In the genomic region with DNA sequence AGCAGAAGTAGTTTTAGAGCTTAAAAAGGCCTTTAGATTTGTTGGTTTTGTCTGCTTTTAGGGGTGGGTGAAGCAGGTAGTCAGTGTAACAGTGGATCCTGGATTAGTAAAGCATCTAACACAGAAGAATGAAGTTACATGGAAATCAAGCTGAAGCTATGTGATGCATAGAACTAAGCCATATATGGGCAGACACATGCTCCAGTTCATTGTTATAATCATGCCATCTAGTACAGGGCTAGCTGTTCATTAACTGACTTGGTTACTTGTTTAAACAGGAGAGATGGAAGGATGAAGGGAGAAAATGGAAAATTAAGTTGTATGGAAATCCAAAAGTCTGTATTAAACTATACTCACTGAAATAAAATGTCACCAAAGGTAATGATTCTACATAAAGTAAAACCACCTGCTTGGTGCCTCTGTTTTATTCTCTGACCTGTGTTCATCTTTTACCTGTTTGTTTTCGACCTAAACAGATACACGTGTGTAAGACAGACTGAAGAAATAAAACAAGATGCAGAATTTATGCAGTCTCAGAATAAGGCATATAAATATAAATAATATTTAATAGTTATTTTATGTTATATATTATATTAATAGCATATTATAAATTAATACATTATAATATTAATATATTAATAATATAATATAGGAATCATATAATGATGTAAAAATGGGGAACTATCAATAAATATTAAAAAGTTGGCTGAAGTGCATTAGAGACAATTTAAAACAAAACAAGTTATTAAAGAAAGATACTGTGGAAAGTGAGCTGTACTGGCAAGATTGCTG, we compare ENCODE assay signal across 19 cellular contexts. TPM values are rescaled to one million over a fixed set of nuclear protein-coding genes. Genes with fewer than 3 reads are reported as not detected.
DNase-seq lines count a peak whose midpoint lies in the region; ATAC-seq, FAIRE-seq and TF ChIP-seq lines count a peak whose summit lies in the region.
"Had no signal": no experiment of that assay in that cellular context is flagged by ENCODE, and none has a peak within 500 bp of the region (broad histone marks: within the 10 kb centered on the region; RNA-seq: fewer than 3 reads in every experiment).

No MANE protein-coding gene starts in this region.

- FAIRE-seq in pancreas (lab: Jason Lieb, UNC), result peak; percentile 51
- FAIRE-seq: GM12892, H1 had no signal

- TF ChIP-seq CTCF in pancreas (IDR thresholded peaks at IDR 0.05) (no peak), PC-3 (conservative IDR thresholded peaks at IDR 0.05; ENCODE audit: low read depth, low read length) (no peak)
- TF ChIP-seq CTCF in CD4-positive, alpha-beta T cell (IDR thresholded peaks at IDR 0.05), result no peak

- CTCF ChIA-PET in CD4-positive, alpha-beta T cell (lab: Charles Lee), result no interaction called here
- CTCF ChIA-PET in PC-3 (lab: Charles Lee), result no interaction called here

- POLR2A ChIA-PET in CD4-positive, alpha-beta T cell (lab: Charles Lee), result no interaction called here
- POLR2A ChIA-PET in PC-3 (lab: Charles Lee; ENCODE audit: unreplicated experiment), result no interaction called here

- no peaks in the 10 kb centered on the region for H3K4me1 Mint-ChIP-seq in CD4-positive, alpha-beta T cell (ENCODE audit: low read depth)
- H3K4me1 Mint-ChIP-seq: CD4-positive, CD25-positive, alpha-beta regulatory T cell; IgD-negative memory B cell had no signal

- no peaks in the 10 kb centered on the region for H3K27me3 Mint-ChIP-seq in CD4-positive, alpha-beta T cell
- H3K27me3 Mint-ChIP-seq: IgD-negative memory B cell had no signal

- no TSS peak for BruUV-seq in PC-3 (replicated peaks; lab: Mats Ljungman, UMichigan)

- no peaks in the 10 kb centered on the region for H4K20me1 ChIP-seq in PC-3 (ENCODE audit: low read length)

- peaks cover 4% of the 10 kb centered on the region for H3F3A ChIP-seq in PC-3 (ENCODE audit: low read length, unreplicated experiment)

- H2AFZ ChIP-seq in PC-3 (ENCODE audit: low read length), result no peak overlapping the region
- H2AFZ ChIP-seq: PC-9 had no signal

- peaks cover 11% of the 10 kb centered on the region for H3K36me3 Mint-ChIP-seq in CD4-positive, alpha-beta T cell (ENCODE audit: low read depth)

- no peak overlapping the region for H3K4me3 Mint-ChIP-seq in CD4-positive, alpha-beta T cell
- H3K4me3 Mint-ChIP-seq: CD4-positive, CD25-positive, alpha-beta regulatory T cell; IgD-negative memory B cell had no signal

- H3K9ac ChIP-seq in PC-3 (ENCODE audit: low read length), result no peak overlapping the region

- 71 to 83% methylated on average over 2 of the region's 2 CpGs for WGBS in pancreas, 2 donors

- no peaks in the 10 kb centered on the region for H3K9me2 ChIP-seq in PC-3 (replicated peaks; ENCODE audit: low read length)

- H3K36me3 ChIP-seq in pancreas (no peaks in the 10 kb centered on the region), PC-3 (ENCODE audit: low read depth, low read length) (peaks cover 7% of the 10 kb centered on the region; the same call in 1 of the 2 replicates)
- H3K36me3 ChIP-seq: BE2C had no signal

- H3K4me3 ChIP-seq in pancreas, result no peak overlapping the region
- H3K4me3 ChIP-seq in PC-3 (ENCODE audit: low read length), result no peak overlapping the region
- H3K4me3 ChIP-seq: PC-9 had no signal

- DNase-seq in NCI-H2171 treated with DMSO at 0.1 percent for 48 hours (lab: John Stamatoyannopoulos, UW), result peak; percentile 8
- no peak for DNase-seq in NCI-H2171 (lab: John Stamatoyannopoulos, UW)
- peak; percentile 40 for DNase-seq in NCI-H748 (lab: John Stamatoyannopoulos, UW; ENCODE audit: unreplicated experiment)
- DNase-seq in glomerular visceral epithelial cell (ENCODE audit: extremely low spot score), result peak; percentile 40
- DNase-seq in pancreas, result no peak
- no peak for DNase-seq in CD4-positive, alpha-beta T cell
- no peak for DNase-seq in PC-3
- DNase-seq: BE2C; Caco-2; CD4-positive, CD25-positive, alpha-beta regulatory T cell; Karpas-422; NCI-H526 treated with DMSO at 0.1 percent for 48 hours; PC-9 had no signal

- no peak overlapping the region for H3K4me2 ChIP-seq in PC-3 (ENCODE audit: low read length)
- H3K4me2 ChIP-seq: PC-9 had no signal

- ATAC-seq in pancreas (no peak), HG03520 (IDR thresholded peaks at IDR 0.05; ENCODE audit: unreplicated experiment) (no peak), PC-3 (no peak)
- no peak for ATAC-seq in CD4-positive, alpha-beta T cell (ENCODE audit: poor library complexity)

- no peak overlapping the region for H3K27ac Mint-ChIP-seq in CD4-positive, alpha-beta T cell
- H3K27ac Mint-ChIP-seq: CD4-positive, CD25-positive, alpha-beta regulatory T cell; IgD-negative memory B cell had no signal

- no peaks in the 10 kb centered on the region for H3K9me3 ChIP-seq in pancreas
- peaks cover 4% of the 10 kb centered on the region for H3K9me3 ChIP-seq in CD4-positive, alpha-beta T cell (ENCODE audit: control insufficient read depth, low read length)
- H3K9me3 ChIP-seq in PC-3 (ENCODE audit: low read length), result no peaks in the 10 kb centered on the region

- H3K27me3 ChIP-seq in pancreas, result no peaks in the 10 kb centered on the region
- H3K27me3 ChIP-seq in CD4-positive, alpha-beta T cell (ENCODE audit: control insufficient read depth, insufficient read depth, low read length), result no peaks in the 10 kb centered on the region
- H3K27me3 ChIP-seq in PC-3 (ENCODE audit: low read length), result no peaks in the 10 kb centered on the region
- H3K27me3 ChIP-seq: BE2C had no signal

- H3K4me1 ChIP-seq in pancreas (no peaks in the 10 kb centered on the region), PC-3 (ENCODE audit: insufficient read depth, low read length) (peaks cover 11% of the 10 kb centered on the region)
- H3K4me1 ChIP-seq: Caco-2 had no signal

- peaks cover 6% of the 10 kb centered on the region for H3K9me3 Mint-ChIP-seq in CD4-positive, alpha-beta T cell

- no peaks in the 10 kb centered on the region for H3K79me2 ChIP-seq in PC-3 (ENCODE audit: low read length)

- intact Hi-C loops in pancreas (cut with DNase I) (no loop called here), PC-3 (cut with micrococcal nuclease) (no loop called here)
- intact Hi-C loops in CD4-positive, alpha-beta T cell (cut with DNase I, micrococcal nuclease), result no loop called here

- H3K27ac ChIP-seq in pancreas, result no peak overlapping the region
- no peak overlapping the region for H3K27ac ChIP-seq in CD4-positive, alpha-beta T cell (ENCODE audit: low read depth, low read length)
- H3K27ac ChIP-seq in PC-3 (ENCODE audit: low read length), result no peak overlapping the region
- H3K27ac ChIP-seq: 22Rv1, HL-60, PC-9 had no signal

RNA-seq across cellular contexts. Expression of gene MRPS30, which starts 33.9 kb away (rescaled TPM):
- total RNA-seq in pancreas (10 to 100 TPM; 12.5 to 24.7 (median 20.1) TPM), PC-3 (2014; rRNA removed) (139 and 149 TPM in 2 replicates)
- 10 to 100 TPM in 1 of 2 donors, 1 to 10 TPM in 1; 9.8 to 13.6 TPM for polyA plus RNA-seq in pancreas
- 10 to 100 TPM; 43.2 to 43.8 TPM for total RNA-seq in CD4-positive, alpha-beta T cell

Comparison
In these comparisons a context has a peak if more than half of its experiments do, and no peak if none do; other contexts are left out.
1. DNase-seq: peak in NCI-H2171 treated with DMSO at 0.1 percent for 48 hours (single experiment), NCI-H748 (single experiment) and glomerular visceral epithelial cell (single experiment); none in NCI-H2171 (single experiment), pancreas (0 of 6), CD4-positive, alpha-beta T cell (0 of 10) and PC-3 (single experiment).